Comparison of ENCODE assay signal across 8 cellular contexts in the genomic region with DNA sequence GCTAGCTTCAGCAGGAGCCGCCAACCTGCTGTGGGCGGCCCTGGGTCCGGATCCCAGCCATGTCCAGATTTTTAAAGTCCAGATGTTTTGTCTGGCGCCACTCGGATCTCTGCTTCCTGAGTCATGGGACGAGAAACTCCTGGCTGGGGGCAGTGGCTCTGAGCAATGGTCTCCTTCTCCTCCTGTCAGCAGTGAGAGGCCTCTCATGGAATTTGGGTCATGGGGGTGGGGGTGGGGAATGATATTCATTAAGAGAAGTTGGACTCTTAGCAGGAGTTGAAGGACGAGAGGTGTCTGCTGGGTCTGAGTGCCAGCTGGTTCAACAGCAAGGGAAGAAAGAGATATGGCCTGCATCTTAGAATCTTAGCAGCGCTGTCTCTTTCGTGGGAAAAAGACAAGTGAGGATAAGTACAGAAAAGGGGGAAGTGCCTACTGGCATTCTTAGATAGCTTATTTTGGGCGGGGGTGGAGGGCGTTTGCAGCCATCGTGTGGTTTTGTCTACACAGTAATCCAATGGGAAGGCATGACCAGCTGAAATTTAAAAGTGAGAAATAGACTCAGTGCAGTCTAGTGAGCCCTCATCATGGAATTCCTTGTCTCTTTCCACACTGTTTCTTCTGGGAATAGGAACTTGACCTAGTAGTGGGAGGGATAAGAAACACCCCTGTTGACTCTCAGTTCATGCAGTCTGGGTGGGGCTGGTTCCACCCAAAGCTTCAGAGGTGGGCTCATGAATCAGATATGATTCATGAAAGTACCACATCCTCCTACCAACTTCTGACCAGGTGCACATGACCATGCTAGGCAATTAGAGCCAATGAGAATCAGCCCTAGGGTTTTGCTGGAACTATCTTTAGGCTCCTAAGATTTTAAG.
A peak's percentile ranks its signal among the peaks of the same experiment; 100 is the strongest.
DNase-seq lines count a peak whose midpoint lies in the region; ATAC-seq and TF ChIP-seq lines count a peak whose summit lies in the region.

No MANE protein-coding gene starts in this region.

- H3K9me2 ChIP-seq in GM23338 (ENCODE audit: insufficient read depth) = 0 out of 2 replicates have a peak, but pooled peaks cover 2% of the 10 kb centered on the region

- H3K79me2 ChIP-seq in GM23338 (replicated peaks; ENCODE audit: insufficient read depth) = no peaks in the 10 kb centered on the region

- H3K4me1 Mint-ChIP-seq in GM23338 = peaks cover 10% of the 10 kb centered on the region
- no peaks in the 10 kb centered on the region for H3K4me1 Mint-ChIP-seq in CD4-positive, alpha-beta T cell (ENCODE audit: low read depth)
- H3K4me1 Mint-ChIP-seq in activated naive CD4-positive, alpha-beta T cell treated with anti-CD3 and anti-CD28 coated beads for 36 hours (ENCODE audit: low read depth) = no peaks in the 10 kb centered on the region

- no peak overlapping the region for H3K27ac ChIP-seq in GM23338 (ENCODE audit: low read depth)
- no peak overlapping the region for H3K27ac ChIP-seq in CD4-positive, alpha-beta T cell (ENCODE audit: low read depth, low read length)
- H3K27ac ChIP-seq in effector memory CD4-positive, alpha-beta T cell (ENCODE audit: insufficient read depth, low read length, poor library complexity, severe bottlenecking) = no peak overlapping the region

- no peaks in the 10 kb centered on the region for H3K36me3 Mint-ChIP-seq in GM23338 (ENCODE audit: low read depth)
- H3K36me3 Mint-ChIP-seq in CD4-positive, alpha-beta T cell (ENCODE audit: low read depth) = no peaks in the 10 kb centered on the region
- no peaks in the 10 kb centered on the region for H3K36me3 Mint-ChIP-seq in activated naive CD4-positive, alpha-beta T cell treated with anti-CD3 and anti-CD28 coated beads for 36 hours (ENCODE audit: low read depth)

- H3K4me3 ChIP-seq in GM23338 = no peak overlapping the region
- no peak overlapping the region for H3K4me3 ChIP-seq in effector memory CD4-positive, alpha-beta T cell (ENCODE audit: insufficient read depth, low read depth, low read length, poor library complexity, severe bottlenecking)

- intact Hi-C loops in CD4-positive, alpha-beta T cell (cut with DNase I, micrococcal nuclease) = no loop called here
- intact Hi-C loops in activated naive CD4-positive, alpha-beta T cell treated with anti-CD3 and anti-CD28 coated beads for 36 hours (cut with micrococcal nuclease) = no loop called here

- no peaks in the 10 kb centered on the region for H3K9me3 ChIP-seq in CD4-positive, alpha-beta T cell (ENCODE audit: control insufficient read depth, low read length)
- H3K9me3 ChIP-seq in effector memory CD4-positive, alpha-beta T cell (ENCODE audit: control insufficient read depth, low read length) = no peaks in the 10 kb centered on the region

- H3F3A ChIP-seq in GM23338 (replicated peaks; ENCODE audit: low read depth) = no peaks in the 10 kb centered on the region

- no peaks in the 10 kb centered on the region for H3K27me3 ChIP-seq in GM23338 (ENCODE audit: insufficient read depth)
- H3K27me3 ChIP-seq in CD4-positive, alpha-beta T cell (ENCODE audit: control insufficient read depth, insufficient read depth, low read length) = peaks cover 3% of the 10 kb centered on the region
- H3K27me3 ChIP-seq in effector memory CD4-positive, alpha-beta T cell (replicated peaks; ENCODE audit: control insufficient read depth, insufficient read depth, low read length, poor library complexity, severe bottlenecking) = no peaks in the 10 kb centered on the region

- peaks cover 7% of the 10 kb centered on the region; the same call in 1 of the 2 replicates for H3K4me1 ChIP-seq in GM23338 (ENCODE audit: insufficient read depth)
- H3K4me1 ChIP-seq in effector memory CD4-positive, alpha-beta T cell (ENCODE audit: control insufficient read depth, insufficient read depth, low read length, poor library complexity, severe bottlenecking) = no peaks in the 10 kb centered on the region

- POLR2A ChIA-PET in CD4-positive, alpha-beta T cell (lab: Charles Lee) = no interaction called here

- no peaks in the 10 kb centered on the region for H4K20me1 ChIP-seq in GM23338 (replicated peaks; ENCODE audit: insufficient read depth)

- no peaks in the 10 kb centered on the region for H3K27me3 Mint-ChIP-seq in GM23338 (ENCODE audit: insufficient read depth, low read depth, poor library complexity)
- peaks cover 44% of the 10 kb centered on the region for H3K27me3 Mint-ChIP-seq in CD4-positive, alpha-beta T cell
- H3K27me3 Mint-ChIP-seq in activated naive CD4-positive, alpha-beta T cell treated with anti-CD3 and anti-CD28 coated beads for 36 hours (ENCODE audit: low read depth) = peaks cover 13% of the 10 kb centered on the region

- H3K4me3 Mint-ChIP-seq in GM23338 = no peak overlapping the region
- no peak overlapping the region for H3K4me3 Mint-ChIP-seq in CD4-positive, alpha-beta T cell
- H3K4me3 Mint-ChIP-seq in activated naive CD4-positive, alpha-beta T cell treated with anti-CD3 and anti-CD28 coated beads for 36 hours = no peak overlapping the region

- CTCF ChIA-PET in CD4-positive, alpha-beta T cell (lab: Charles Lee) = no interaction called here
- CTCF ChIA-PET in activated naive CD4-positive, alpha-beta T cell treated with anti-CD3 and anti-CD28 coated beads for 36 hours (lab: Charles Lee) = no interaction called here

- H3K4me2 ChIP-seq in GM23338 = no peak overlapping the region

- H3K9me3 Mint-ChIP-seq in GM23338 = peaks cover 3% of the 10 kb centered on the region; the same call in 1 of the 3 replicates
- no peaks in the 10 kb centered on the region for H3K9me3 Mint-ChIP-seq in CD4-positive, alpha-beta T cell
- H3K9me3 Mint-ChIP-seq in activated naive CD4-positive, alpha-beta T cell treated with anti-CD3 and anti-CD28 coated beads for 36 hours = no peaks in the 10 kb centered on the region

- no peaks in the 10 kb centered on the region for H3K36me3 ChIP-seq in GM23338 (ENCODE audit: insufficient read depth)
- H3K36me3 ChIP-seq in effector memory CD4-positive, alpha-beta T cell (ENCODE audit: control insufficient read depth, insufficient read depth, low read length) = no peaks in the 10 kb centered on the region

- peak overlapping the region; percentile 99 for H2AFZ ChIP-seq in GM23338

- DNase-seq in GM04503 (ENCODE audit: low read depth) = peak; percentile 47
- peak; percentile 15 for DNase-seq in GM23338 (ENCODE audit: low spot score)
- peak; percentile 49 for DNase-seq in OCI-M1 (lab: John Stamatoyannopoulos, UW)
- peak; percentile 73 for DNase-seq in kidney tubule cell (ENCODE audit: low spot score)
- no peak for DNase-seq in CD4-positive, alpha-beta T cell
- DNase-seq in NCI-H446 (lab: John Stamatoyannopoulos, UW) = no peak
- no peak for DNase-seq in effector memory CD4-positive, alpha-beta T cell
- DNase-seq in activated naive CD4-positive, alpha-beta T cell treated with anti-CD3 and anti-CD28 coated beads for 36 hours = no peak

- peak overlapping the region; percentile 67; the same call in 1 of the 2 replicates for H3K27ac Mint-ChIP-seq in GM23338
- H3K27ac Mint-ChIP-seq in CD4-positive, alpha-beta T cell = no peak overlapping the region
- H3K27ac Mint-ChIP-seq in activated naive CD4-positive, alpha-beta T cell treated with anti-CD3 and anti-CD28 coated beads for 36 hours = no peak overlapping the region

- no peak for ATAC-seq in GM23338
- ATAC-seq in CD4-positive, alpha-beta T cell (ENCODE audit: poor library complexity) = no peak

- no peak for TF ChIP-seq CTCF in GM23338 (conservative IDR thresholded peaks at IDR 0.05; ENCODE audit: low read depth in 2 of 2)
- TF ChIP-seq CTCF in CD4-positive, alpha-beta T cell (IDR thresholded peaks at IDR 0.05) = no peak

Comparison
In these comparisons a context has a peak if more than half of its experiments do, and no peak if none do; other contexts are left out.
1. DNase-seq: peak in GM04503 (single experiment), GM23338 (single experiment), OCI-M1 (single experiment) and kidney tubule cell (single experiment); none in CD4-positive, alpha-beta T cell (0 of 10), NCI-H446 (0 of 2), effector memory CD4-positive, alpha-beta T cell (0 of 3) and activated naive CD4-positive, alpha-beta T cell treated with anti-CD3 and anti-CD28 coated beads for 36 hours (single experiment).